17 cellular contexts compared by ENCODE assay signal in genomic region chr2:40725950-40726349, GRCh38.
"Had no signal": no experiment of that assay in that cellular context is flagged by ENCODE, and none has a peak within 500 bp of the region (broad histone marks: within the 10 kb centered on the region; RNA-seq: fewer than 3 reads in every experiment).

No MANE protein-coding gene starts in this region.

- H3K27ac ChIP-seq: foreskin keratinocyte, left ventricle myocardium inferior, lower lobe of right lung, tibial nerve, upper lobe of right lung, vagina had no signal

- ATAC-seq: effector memory CD8-positive, alpha-beta T cell; foreskin keratinocyte; left cardiac atrium; lower lobe of right lung; natural killer cell; right cardiac atrium; stimulated activated effector memory CD8-positive, alpha-beta T cell treated with anti-CD3 and anti-CD28 coated beads, Interleukin-12 subunit alpha, Interleukin-12 subunit beta, amount 100 ng/mL, for 72 hours; stimulated activated naive CD8-positive, alpha-beta T cell treated with anti-CD3 and anti-CD28 coated beads, Interleukin-15, Interleukin-2, amounts not matched to agents 100 U/mL and 50 U/mL, for 24 hours; upper lobe of right lung had no signal

- H3K9me3 ChIP-seq: left ventricle myocardium inferior, lower lobe of right lung, tibial nerve, upper lobe of right lung, vagina had no signal

- H3K36me3 ChIP-seq: left ventricle myocardium inferior, lower lobe of right lung, tibial nerve, upper lobe of right lung, vagina had no signal

- H3K4me3 ChIP-seq: left ventricle myocardium inferior, lower lobe of right lung, smooth muscle cell, tibial nerve, upper lobe of right lung, vagina had no signal

- H3K27me3 ChIP-seq: foreskin keratinocyte, tibial nerve, upper lobe of right lung, vagina had no signal

- DNase-seq: effector memory CD8-positive, alpha-beta T cell; foreskin keratinocyte; kidney; left cardiac atrium; left ventricle myocardium inferior; lower lobe of right lung; natural killer cell; posterior cingulate gyrus; right cardiac atrium; stimulated activated CD4-positive, alpha-beta T cell treated with anti-CD3 and anti-CD28 coated beads, Interleukin-4, amount 100 ng/mL, for 1 hour; stimulated activated CD8-positive, alpha-beta memory T cell treated with anti-CD3 and anti-CD28 coated beads, Interleukin-4, amount 100 ng/mL, for 48 hours; stimulated activated naive CD8-positive, alpha-beta T cell treated with anti-CD3 and anti-CD28 coated beads, Interleukin-15, Interleukin-2, amounts not matched to agents 100 U/mL and 50 U/mL, for 24 hours; upper lobe of right lung had no signal

- H3K4me1 ChIP-seq: left ventricle myocardium inferior, lower lobe of right lung, tibial nerve, upper lobe of right lung had no signal
